ENCODE assay signal across 9 cellular contexts in the genomic region with DNA sequence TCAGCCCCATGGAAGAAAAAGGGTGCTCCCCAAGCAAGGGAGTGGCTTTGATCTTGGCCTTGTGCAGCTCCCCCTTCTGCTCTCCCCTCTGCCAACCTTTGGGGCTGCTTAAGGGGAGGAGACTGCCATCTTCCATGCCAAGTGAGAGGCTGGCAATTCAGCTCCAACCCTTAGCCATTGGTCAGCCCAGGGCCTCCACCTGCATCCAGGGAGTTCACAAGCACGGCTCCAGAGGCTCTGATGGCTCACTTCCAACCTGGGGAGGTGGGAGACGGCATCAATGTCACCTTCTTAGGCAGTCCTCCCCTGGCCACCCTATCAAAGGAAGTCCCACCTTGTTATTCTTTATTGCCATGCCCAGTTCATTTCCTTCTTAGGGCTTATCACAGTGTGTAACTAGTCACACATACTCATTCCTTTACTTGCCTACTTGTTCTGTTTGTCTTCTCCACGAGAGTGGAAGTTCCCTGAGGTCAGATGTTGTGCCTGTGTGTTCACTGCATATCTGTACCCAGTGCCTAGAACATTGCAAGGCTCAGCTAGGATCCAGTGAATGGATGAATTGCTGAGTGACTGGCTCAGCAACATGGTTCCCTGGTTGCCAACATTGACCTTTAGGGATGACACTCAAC. TPM values are rescaled to one million over a fixed set of nuclear protein-coding genes. Genes with fewer than 3 reads are reported as not detected.
DNase-seq lines count a peak whose midpoint lies in the region; FAIRE-seq and TF ChIP-seq lines count a peak whose summit lies in the region.
"Had no signal": no experiment of that assay in that cellular context is flagged by ENCODE, and none has a peak within 500 bp of the region (broad histone marks: within the 10 kb centered on the region; RNA-seq: fewer than 3 reads in every experiment).

No MANE protein-coding gene starts in this region.

- peaks cover 58% of the 10 kb centered on the region for H3K4me1 Mint-ChIP-seq in endodermal cell

- no peak overlapping the region for H2AFZ ChIP-seq in SU-DHL-6 (ENCODE audit: low read depth, low read length, severe bottlenecking)

- H3K4me3 ChIP-seq in SU-DHL-6 (ENCODE audit: insufficient read depth, low read length, poor library complexity, severe bottlenecking) (no peak overlapping the region), fibroblast of the aortic adventitia (ENCODE audit: low read depth, low read length) (peak overlapping the region; percentile 61), skeletal muscle tissue (ENCODE audit: low read length in 3 of 3) (peak overlapping the region; percentile 46 to 70 (median 63)), endodermal cell (ENCODE audit: low read length) (no peak overlapping the region)

- peak overlapping the region; percentile 84 for H3K4me2 ChIP-seq in SU-DHL-6 (ENCODE audit: low read depth, low read length, poor library complexity, severe bottlenecking)

- FAIRE-seq in GM12892 (lab: Jason Lieb, UNC), result peak; percentile 24

- H3K9me3 Mint-ChIP-seq in endodermal cell, result no peaks in the 10 kb centered on the region

- WGBS in endodermal cell (ENCODE audit: insufficient coverage in 1 of 2, insufficient read length in 1 of 2), 2 experiments, result 85 to 91% methylated on average over 2 to 3 of the region's 3 CpGs

- peak overlapping the region; percentile 89 for H3K27ac ChIP-seq in SU-DHL-6 (ENCODE audit: low read depth, low read length)
- H3K27ac ChIP-seq in skeletal muscle tissue (ENCODE audit: low read depth, low read length), result peak overlapping the region; percentile 92
- H3K27ac ChIP-seq in endodermal cell (ENCODE audit: low read depth, low read length), result no peak overlapping the region

- H3K79me2 ChIP-seq in SU-DHL-6 (ENCODE audit: insufficient read depth, low read length), result peaks cover 83% of the 10 kb centered on the region

- H3K27me3 ChIP-seq in SU-DHL-6 (ENCODE audit: low read length), result no peaks in the 10 kb centered on the region
- H3K27me3 ChIP-seq in skeletal muscle tissue (ENCODE audit: control insufficient read depth in 3 of 3, insufficient read depth in 3 of 3, low read length in 3 of 3), result no peaks in the 10 kb centered on the region
- no peaks in the 10 kb centered on the region for H3K27me3 ChIP-seq in endodermal cell (ENCODE audit: control insufficient read depth, insufficient read depth, low read length, poor library complexity, severe bottlenecking)

- H3F3A ChIP-seq in SU-DHL-6 (ENCODE audit: insufficient read depth), result peaks cover 37% of the 10 kb centered on the region

- H3K27me3 Mint-ChIP-seq in endodermal cell (ENCODE audit: insufficient read depth), result no peaks in the 10 kb centered on the region

- no peak overlapping the region for H3K27ac Mint-ChIP-seq in endodermal cell

- DNase-seq in GM12892 (ENCODE audit: insufficient read length), result no peak
- DNase-seq in fibroblast of the aortic adventitia (ENCODE audit: low read depth), result no peak
- no peak for DNase-seq in SHP77 treated with DMSO at 0.1 percent for 48 hours (lab: John Stamatoyannopoulos, UW)
- no peak for DNase-seq in H4 (ENCODE audit: low spot score)
- no peak for DNase-seq in DMS53 (lab: John Stamatoyannopoulos, UW)
- DNase-seq in endodermal cell, result no peak
- DNase-seq: NCI-H1694 treated with DMSO at 0.1 percent for 48 hours had no signal

- no peak for TF ChIP-seq POLR2A in GM12892 (IDR thresholded peaks at IDR 0.05; ENCODE audit: low read depth, low read length)

- H3K4me1 ChIP-seq in skeletal muscle tissue (ENCODE audit: control insufficient read depth in 3 of 3, insufficient read depth in 3 of 3, low read length in 3 of 3) (peaks cover 82 to 88% (median 84%) of the 10 kb centered on the region in 3 donors), endodermal cell (ENCODE audit: control insufficient read depth, insufficient read depth, low read length) (peaks cover 21% of the 10 kb centered on the region)

- H4K20me1 ChIP-seq in SU-DHL-6 (ENCODE audit: low read depth, low read length), result no peaks in the 10 kb centered on the region

- H3K36me3 Mint-ChIP-seq in endodermal cell (ENCODE audit: low read depth), result peaks cover 20% of the 10 kb centered on the region

- H3K9ac ChIP-seq in SU-DHL-6 (ENCODE audit: low read length), result peak overlapping the region; percentile 54
- peak overlapping the region in 2 of 3 donors; percentile 59 to 87 for H3K9ac ChIP-seq in skeletal muscle tissue (ENCODE audit: low read depth in 1 of 3, low read length in 3 of 3)
- no peak overlapping the region for H3K9ac ChIP-seq in endodermal cell (ENCODE audit: extremely low read depth, low read length, poor library complexity, severe bottlenecking)

- no peak for TF ChIP-seq CTCF in SU-DHL-6 (IDR thresholded peaks at IDR 0.05; ENCODE audit: insufficient read depth, low read length, poor library complexity, severe bottlenecking)
- no peak for TF ChIP-seq CTCF in fibroblast of the aortic adventitia (IDR thresholded peaks at IDR 0.05; ENCODE audit: insufficient read depth, low read length)
- no peak for TF ChIP-seq CTCF in endodermal cell (conservative IDR thresholded peaks at IDR 0.05)

- H3K9me3 ChIP-seq in SU-DHL-6 (ENCODE audit: insufficient read depth, low read length), result no peaks in the 10 kb centered on the region
- H3K9me3 ChIP-seq in skeletal muscle tissue (ENCODE audit: control insufficient read depth in 3 of 3, low read length in 3 of 3), result no peaks in the 10 kb centered on the region
- no peaks in the 10 kb centered on the region for H3K9me3 ChIP-seq in endodermal cell (ENCODE audit: control insufficient read depth, low read length)

- no peak overlapping the region for H3K4me3 Mint-ChIP-seq in endodermal cell

- H3K36me3 ChIP-seq in SU-DHL-6 (ENCODE audit: low read length), result 0 out of 2 replicates have a peak, but pooled peaks cover 4% of the 10 kb centered on the region
- H3K36me3 ChIP-seq in skeletal muscle tissue (ENCODE audit: control insufficient read depth in 3 of 3, insufficient read depth in 3 of 3, low read length in 3 of 3), result peaks cover 0 to 4% (median 4%) of the 10 kb centered on the region in 3 donors
- H3K36me3 ChIP-seq in endodermal cell (ENCODE audit: control insufficient read depth, insufficient read depth, low read length), result peaks cover 35% of the 10 kb centered on the region

- H3K9me2 ChIP-seq in SU-DHL-6 (replicated peaks; ENCODE audit: insufficient read depth, low read length), result no peaks in the 10 kb centered on the region

RNA-seq across cellular contexts. Expression of a gene that starts 5.0 kb away (rescaled TPM):
- 29.1 TPM for polyA plus RNA-seq in GM12892 (2012; ENCODE audit: missing spikeins)
- total RNA-seq in fibroblast of the aortic adventitia (ENCODE audit: low replicate concordance) (48.9 and 78.8 TPM in 2 replicates), skeletal muscle tissue (21.4 TPM), endodermal cell (100 to 1,000 TPM; 146 to 154 TPM)
- total RNA-seq in H4 (2014; rRNA removed; shearing (Covaris generic)), result 10.0 and 13.7 TPM in 2 replicates
- 73.0 TPM for polyA plus RNA-seq in endodermal cell (2013, experiment 1 of 2)
- polyA plus RNA-seq in endodermal cell (2013, experiment 2 of 2), result 68.5 TPM

RNA-seq across cellular contexts. Expression of a gene that starts 41.6 kb away (rescaled TPM):
- polyA plus RNA-seq in GM12892 (2012; ENCODE audit: missing spikeins), result 2.1 TPM
- total RNA-seq in fibroblast of the aortic adventitia (ENCODE audit: low replicate concordance), result 22.0 and 25.1 TPM in 2 replicates
- 7.8 TPM for total RNA-seq in skeletal muscle tissue
- 11.9 and 14.0 TPM in 2 replicates for total RNA-seq in H4 (2014; rRNA removed; shearing (Covaris generic))
- total RNA-seq in endodermal cell, result 10 to 100 TPM; 21.3 to 30.4 TPM
- 13.9 TPM for polyA plus RNA-seq in endodermal cell (2013, experiment 1 of 2)
- polyA plus RNA-seq in endodermal cell (2013, experiment 2 of 2), result 13.5 TPM

RNA-seq across cellular contexts. Expression of a gene that starts 56.0 kb away (rescaled TPM):
- polyA plus RNA-seq in GM12892 (2012; ENCODE audit: missing spikeins), result 0.59 TPM
- total RNA-seq in fibroblast of the aortic adventitia (ENCODE audit: low replicate concordance) (5.2 and 16.6 TPM in 2 replicates), skeletal muscle tissue (8.4 TPM), endodermal cell (10 to 100 TPM; 11.4 to 19.6 TPM)
- 2.0 and 3.0 TPM in 2 replicates for total RNA-seq in H4 (2014; rRNA removed; shearing (Covaris generic))
- 3.7 TPM for polyA plus RNA-seq in endodermal cell (2013, experiment 1 of 2)
- polyA plus RNA-seq in endodermal cell (2013, experiment 2 of 2), result 3.2 TPM

Comparison
In these comparisons a context has a peak if more than half of its experiments do, and no peak if none do; other contexts are left out.
1. H3K4me3 ChIP-seq: peak in fibroblast of the aortic adventitia (single experiment) and skeletal muscle tissue (3 of 3); none in SU-DHL-6 (single experiment) and endodermal cell (single experiment).